Comparison of ENCODE assay signal across 8 cellular contexts in genomic region chr2:20350105-20350712, GRCh38. TPM values are rescaled to one million over a fixed set of nuclear protein-coding genes. Genes with fewer than 3 reads are reported as not detected.
DNase-seq lines count a peak whose midpoint lies in the region; ATAC-seq, FAIRE-seq and TF ChIP-seq lines count a peak whose summit lies in the region.

No MANE protein-coding gene starts in this region.

- H3K4me3 ChIP-seq in GM06990 (replicated peaks; ENCODE audit: low read depth, low read length) = peak overlapping the region; percentile 93
- peak overlapping the region; percentile 83 for H3K4me3 ChIP-seq in K562
- peak overlapping the region; percentile 79 to 97 (median 91) for H3K4me3 ChIP-seq in spleen

- peak overlapping the region; percentile 84 for H3K4me2 ChIP-seq in K562 (ENCODE audit: insufficient read depth, low read length)

- H3K27me3 ChIP-seq in GM06990 (replicated peaks; ENCODE audit: control insufficient read depth, insufficient read depth, low read length) (no peaks in the 10 kb centered on the region), K562 (ENCODE audit: control insufficient read depth in 2 of 2, insufficient read depth in 2 of 2, low read length in 2 of 2) (no peaks in the 10 kb centered on the region), spleen (replicated peaks in 1 of 7) (no peaks in the 10 kb centered on the region)

- H3K9me3 ChIP-seq in K562 (replicated peaks; ENCODE audit: control insufficient read depth, insufficient read depth, low read depth, low read length) (no peaks in the 10 kb centered on the region), spleen (no peaks in the 10 kb centered on the region)

- peaks cover 53% of the 10 kb centered on the region for H3K79me2 ChIP-seq in K562 (ENCODE audit: control insufficient read depth, insufficient read depth, low read length)

- DNase-seq in GM06990 (ENCODE audit: extremely low read depth, insufficient read length) (peak; percentile 81), HuH-7.5 (ENCODE audit: low spot score) (peak; percentile 47), T-helper 2 cell (peak; percentile 37 to 73 (median 47)), K562 (ENCODE audit: extremely low read depth in 1 of 4, low spot score in 3 of 4) (peak; percentile 78 to 81 (median 80)), iPS-NIHi7 (ENCODE audit: extremely low spot score) (peak; percentile 76), spleen (peak; percentile 93), KG1 (lab: John Stamatoyannopoulos, UW) (no peak)

- POLR2A ChIA-PET in K562 (lab: Yijun Ruan, JAX) = interaction anchor here (1.0 to 1.2 kb wide), 2 partner anchors 13 to 90 kb away, joined by 3 to 4 read pairs; no protein-coding TSS in a partner anchor

- WGBS in K562 (ENCODE audit: insufficient coverage, low coverage, missing lambda C conversion rate) = 2% methylated on average over 13 of the region's 64 CpGs
- 0 to 1% (median 0%) methylated on average over 30 to 64 of the region's 64 CpGs for WGBS in spleen, 5 donors

- no TSS peak for BruUV-seq in K562 (replicated peaks; lab: Mats Ljungman, UMichigan)

- no peak for TF ChIP-seq RAD21 in K562 (CRISPR knock-in tag; conservative IDR thresholded peaks at IDR 0.05 in 1 of 2, IDR thresholded peaks at IDR 0.05 in 1 of 2)

- no peaks in the 10 kb centered on the region; the same call in 1 of the 2 replicates for H3K36me3 ChIP-seq in GM06990 (ENCODE audit: control insufficient read depth, insufficient read depth, low read length)
- peaks cover 9% of the 10 kb centered on the region; the same call in 2 of the 3 replicates for H3K36me3 ChIP-seq in K562 (ENCODE audit: control insufficient read depth, insufficient read depth, low read length)
- peaks cover 0 to 16% (median 0%) of the 10 kb centered on the region in 6 donors for H3K36me3 ChIP-seq in spleen

- intact Hi-C loops in K562 (cut with micrococcal nuclease) (no loop called here), spleen (cut with DNase I; ENCODE audit: low total_unique reads) (no loop called here)

- TF ChIP-seq POLR2A in K562 (conservative IDR thresholded peaks at IDR 0.05) (peak; percentile 71), spleen (IDR thresholded peaks at IDR 0.05) (no peak)

- peaks cover 32% of the 10 kb centered on the region for H4K20me1 ChIP-seq in K562 (replicated peaks; ENCODE audit: control insufficient read depth, insufficient read depth, low read length)

- 0 out of 2 replicates have a peak, but pooled peaks have one; percentile 2 for TF ChIP-seq EP300 in K562 (IDR thresholded peaks at IDR 0.05; ENCODE audit: low read length)

- H2AFZ ChIP-seq in K562 (ENCODE audit: low read depth, low read length) = peak overlapping the region; percentile 85

- TF ChIP-seq CTCF in GM06990 (IDR thresholded peaks at IDR 0.05; ENCODE audit: insufficient read depth, low read length, poor library complexity, severe bottlenecking) = no peak
- TF ChIP-seq CTCF in K562 (IDR thresholded peaks at IDR 0.05 in 2 of 3, conservative IDR thresholded peaks at IDR 0.05 in 1 of 3; ENCODE audit: insufficient read depth in 2 of 3, low read depth in 1 of 3, low read length in 3 of 3) = no peak
- TF ChIP-seq CTCF in spleen (IDR thresholded peaks at IDR 0.05 in 8 of 11, conservative IDR thresholded peaks at IDR 0.05 in 3 of 11) = no peak

- H3K9ac ChIP-seq in K562 (ENCODE audit: insufficient read depth in 1 of 2, low read depth in 2 of 2, low read length in 2 of 2) = peak overlapping the region; percentile 94 to 99

- no peak for FAIRE-seq in K562 (lab: Jason Lieb, UNC)

- in situ Hi-C loops in K562 (cut with MboI) = no loop called here

- ATAC-seq in GM21529 (IDR thresholded peaks at IDR 0.05; ENCODE audit: unreplicated experiment) = peak; percentile 26
- ATAC-seq in K562 = peak; percentile 74

- CTCF ChIA-PET in K562 (lab: Yijun Ruan, JAX; ENCODE audit: low intra/inter-chr PET ratio) = no interaction called here

- peaks cover 19 to 45% of the 10 kb centered on the region in 2 experiments for H3K4me1 ChIP-seq in K562 (replicated peaks in 1 of 2; ENCODE audit: control insufficient read depth in 2 of 2, insufficient read depth in 2 of 2, low read length in 2 of 2)
- peaks cover 39 to 70% (median 58%) of the 10 kb centered on the region in 6 donors for H3K4me1 ChIP-seq in spleen

- H3K27ac ChIP-seq in K562 (ENCODE audit: extremely low read depth, low read depth, low read length) (peak overlapping the region; percentile 99), spleen (peak overlapping the region; percentile 87 to 98 (median 97))

- H3K9me1 ChIP-seq in K562 (ENCODE audit: control insufficient read depth, insufficient read depth, low read length) = no peaks in the 10 kb centered on the region

TF ChIP-seq in K562, 482 proteins besides CTCF, POLR2A, EP300 and RAD21 (continues in another document):
- peak; percentile 63 for TF ChIP-seq HMGN3 (IDR thresholded peaks at IDR 0.05; ENCODE audit: borderline replicate concordance, extremely low read depth, insufficient read length, low read depth, low read length)
- TF ChIP-seq DPF2 (IDR thresholded peaks at IDR 0.05) = peak; percentile 12; the same call in 1 of the 2 replicates
- TF ChIP-seq FUS (optimal IDR thresholded peaks at IDR 0.05; ENCODE audit: low read depth, low read length) = peak; percentile 8
- peak; percentile 71 for TF ChIP-seq GABPA (tag; conservative IDR thresholded peaks at IDR 0.05; ENCODE audit: low read depth)
- peak; percentile 62 to 73 for TF ChIP-seq MNT (conservative IDR thresholded peaks at IDR 0.05)
- TF ChIP-seq ZFP1 (CRISPR knock-in tag; IDR thresholded peaks at IDR 0.05) = no peak
- TF ChIP-seq NONO (IDR thresholded peaks at IDR 0.05; ENCODE audit: low read depth in 2 of 2, low read length in 1 of 2) = peak in 1 of 2 experiments; percentile 49; a peak in 1 of 4 replicates
- TF ChIP-seq BRD4 (IDR thresholded peaks at IDR 0.05) = peak; percentile 89; the same call in 1 of the 2 replicates
- TF ChIP-seq ZNF274 (IDR thresholded peaks at IDR 0.05; ENCODE audit: borderline replicate concordance, low read depth, low read length) = no peak
- peak; percentile 59 to 95 for TF ChIP-seq E2F6 (IDR thresholded peaks at IDR 0.05; ENCODE audit: borderline replicate concordance in 1 of 2, extremely low read depth in 1 of 2, insufficient read depth in 1 of 2, insufficient read length in 1 of 2, low read depth in 1 of 2, low read length in 1 of 2, poor library complexity in 1 of 2, severe bottlenecking in 1 of 2)
- 0 out of 2 replicates have a peak, but pooled peaks have one; percentile 8 for TF ChIP-seq ZNF217 (CRISPR knock-in tag; IDR thresholded peaks at IDR 0.05)
- no peak for TF ChIP-seq FOS (IDR thresholded peaks at IDR 0.05; ENCODE audit: extremely low read depth, insufficient read length)
- TF ChIP-seq TAF1 (IDR thresholded peaks at IDR 0.05; ENCODE audit: control insufficient read depth, extremely low read depth, insufficient read depth, low read length, severe bottlenecking) = peak; percentile 65
- TF ChIP-seq ZNF507 (tag; conservative IDR thresholded peaks at IDR 0.05) = no peak
- peak in 1 of 2 experiments; percentile 91; a peak in 2 of 4 replicates for TF ChIP-seq KDM1A (IDR thresholded peaks at IDR 0.05)
- TF ChIP-seq DLX4 (CRISPR knock-in tag; IDR thresholded peaks at IDR 0.05) = no peak
- peak; percentile 75; the same call in 1 of the 2 replicates for TF ChIP-seq ZZZ3 (IDR thresholded peaks at IDR 0.05)

RNA-seq across cellular contexts. Expression of gene PUM2, which starts 0.4 kb away (rescaled TPM):
- total RNA-seq in K562 (2011; cell fraction: chromatin; rRNA removed; ENCODE audit: low replicate concordance) = 52.0 and 148 TPM in 2 replicates
- total RNA-seq in K562 (2011; cell fraction: nucleolus; rRNA removed) = 31.0 and 34.6 TPM in 2 replicates
- total RNA-seq in K562 (2011; cell fraction: nucleoplasm; rRNA removed) = 58.1 and 92.7 TPM in 2 replicates
- total RNA-seq in K562 (2014; rRNA removed) = 14.9 and 18.0 TPM in 2 replicates
- total RNA-seq in K562 (2014; rRNA removed; fragmentation: Illumina TruSeq; extraction: Trizol) = 33.3 and 46.5 TPM in 2 replicates
- 22.3 and 25.5 TPM in 2 replicates for total RNA-seq in K562 (2015; rRNA removed; fragmentation: Illumina TruSeq; extraction: Trizol)
- total RNA-seq in K562 (2021) = 53.3 and 56.7 TPM in 2 replicates
- polyA plus RNA-seq in K562 (2011; rRNA removed) = 55.9 and 61.9 TPM in 2 replicates
- polyA plus RNA-seq in K562 (2011; cell fraction: cytosol; rRNA removed) = 41.9 and 45.4 TPM in 2 replicates
- 33.0 and 42.9 TPM in 2 replicates for polyA plus RNA-seq in K562 (2011; cell fraction: nucleus; rRNA removed)
- polyA plus RNA-seq in K562 (2012) = 31.0 and 33.6 TPM in 2 replicates
- 32.7 and 35.2 TPM in 2 replicates for polyA plus RNA-seq in K562 (2014; fragmentation: Illumina TruSeq; extraction: Trizol)
- 10 to 100 TPM; 13.4 to 15.8 TPM for polyA plus RNA-seq in K562 (2014; fragmentation: Nextera tagmentation; extraction: Ambion mirVana)
- polyA plus RNA-seq in K562 (2014; rRNA removed) = 28.3 and 31.3 TPM in 2 replicates
- polyA minus RNA-seq in K562 (2011; rRNA and poly(A)+ RNA removed) = 215 and 217 TPM in 2 replicates
- 63.1 and 74.2 TPM in 2 replicates for polyA minus RNA-seq in K562 (2011; cell fraction: cytosol; rRNA and poly(A)+ RNA removed)
- 59.4 and 93.3 TPM in 2 replicates for polyA minus RNA-seq in K562 (2011; cell fraction: nucleus; rRNA and poly(A)+ RNA removed)
- 100 to 1,000 TPM in 4 of 7 donors, 10 to 100 TPM in 3; 82.5 to 137 (median 122) TPM for total RNA-seq in spleen
- 10 to 100 TPM; 29.2 to 35.9 (median 30.1) TPM for polyA plus RNA-seq in spleen
